In the genomic region with DNA sequence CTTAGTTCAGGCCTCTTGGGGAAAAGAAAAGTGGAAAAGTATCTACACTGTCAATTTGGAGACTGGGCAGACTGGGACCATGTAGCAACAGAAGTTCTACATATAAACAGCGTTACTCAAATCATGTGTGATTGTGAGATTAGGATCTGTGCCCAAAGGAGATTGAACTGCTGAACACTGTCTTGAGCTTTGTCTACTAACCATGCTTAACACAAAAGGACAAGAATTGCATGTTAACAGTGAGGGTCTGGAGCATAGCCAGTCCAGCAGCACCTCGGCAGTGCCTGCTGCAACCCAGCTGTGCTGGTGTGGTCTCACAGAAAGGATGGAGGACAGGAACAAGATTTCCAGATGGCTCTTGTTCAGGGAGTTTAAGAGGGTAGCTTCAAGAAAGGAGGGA, we compare ENCODE assay signal across 9 cellular contexts. TPM values are rescaled to one million over a fixed set of nuclear protein-coding genes. Genes with fewer than 3 reads are reported as not detected.
DNase-seq lines count a peak whose midpoint lies in the region; ATAC-seq and TF ChIP-seq lines count a peak whose summit lies in the region.
"Had no signal": no experiment of that assay in that cellular context is flagged by ENCODE, and none has a peak within 500 bp of the region (broad histone marks: within the 10 kb centered on the region; RNA-seq: fewer than 3 reads in every experiment).

No MANE protein-coding gene starts in this region.

- no peak for TF ChIP-seq POLR2A in vagina (IDR thresholded peaks at IDR 0.05)

- H3K27me3 ChIP-seq in lower lobe of right lung (ENCODE audit: low read depth) (no peaks in the 10 kb centered on the region), vagina (no peaks in the 10 kb centered on the region)
- H3K27me3 ChIP-seq: SJSA1 had no signal

- peak overlapping the region; percentile 92 for H3K27ac Mint-ChIP-seq in activated naive CD8-positive, alpha-beta T cell treated with anti-CD3 and anti-CD28 coated beads, Interleukin-2, amount 50 U/mL, for 24 hours
- no peak overlapping the region for H3K27ac Mint-ChIP-seq in HFFc6

- H3K4me1 ChIP-seq in lower lobe of right lung (peaks cover 56% of the 10 kb centered on the region), vagina (peaks cover 55% of the 10 kb centered on the region)

- intact Hi-C loops in lower lobe of right lung (cut with DNase I) (no loop called here), vagina (cut with DNase I) (no loop called here)

- peaks cover 90% of the 10 kb centered on the region for H3K4me1 Mint-ChIP-seq in activated naive CD8-positive, alpha-beta T cell treated with anti-CD3 and anti-CD28 coated beads, Interleukin-2, amount 50 U/mL, for 24 hours
- H3K4me1 Mint-ChIP-seq in HFFc6 (ENCODE audit: low read depth) = peaks cover 63% of the 10 kb centered on the region

- ATAC-seq in activated naive CD8-positive, alpha-beta T cell treated with anti-CD3 and anti-CD28 coated beads, Interleukin-2, amount 50 U/mL, for 24 hours = no peak
- ATAC-seq in lower lobe of right lung (peak; percentile 5 to 18), GM18517 (IDR thresholded peaks at IDR 0.05; ENCODE audit: unreplicated experiment) (no peak)

- peak overlapping the region; percentile 38 for H3K27ac ChIP-seq in lower lobe of right lung
- H3K27ac ChIP-seq in vagina = no peak overlapping the region
- H3K27ac ChIP-seq: SJSA1 had no signal

- H3K4me3 ChIP-seq in AG10803 (ENCODE audit: low read length) = no peak overlapping the region
- H3K4me3 ChIP-seq in lower lobe of right lung = no peak overlapping the region
- no peak overlapping the region for H3K4me3 ChIP-seq in vagina
- H3K4me3 ChIP-seq: SJSA1 had no signal

- no peak for TF ChIP-seq CTCF in AG10803 (conservative IDR thresholded peaks at IDR 0.05; ENCODE audit: low read length)
- no peak for TF ChIP-seq CTCF in lower lobe of right lung (IDR thresholded peaks at IDR 0.05)
- TF ChIP-seq CTCF in vagina (IDR thresholded peaks at IDR 0.05) = no peak
- no peak for TF ChIP-seq CTCF in HFFc6 (IDR thresholded peaks at IDR 0.05)

- H3K36me3 Mint-ChIP-seq in activated naive CD8-positive, alpha-beta T cell treated with anti-CD3 and anti-CD28 coated beads, Interleukin-2, amount 50 U/mL, for 24 hours (ENCODE audit: low read depth) = peaks cover 29% of the 10 kb centered on the region
- no peaks in the 10 kb centered on the region for H3K36me3 Mint-ChIP-seq in HFFc6 (ENCODE audit: low read depth)

- H3K9me3 ChIP-seq in lower lobe of right lung (no peaks in the 10 kb centered on the region), vagina (no peaks in the 10 kb centered on the region)
- H3K9me3 ChIP-seq: SJSA1 had no signal

- peak; percentile 77 for DNase-seq in AG10803 (ENCODE audit: low read depth)
- DNase-seq in H4 (ENCODE audit: low spot score) = peak; percentile 32
- no peak for DNase-seq in activated naive CD8-positive, alpha-beta T cell treated with anti-CD3 and anti-CD28 coated beads, Interleukin-2, amount 50 U/mL, for 24 hours
- no peak for DNase-seq in lower lobe of right lung
- DNase-seq in vagina (ENCODE audit: extremely low spot score in 2 of 2) = no peak
- DNase-seq in HFFc6 = no peak
- no peak for DNase-seq in MV-4-11 (lab: John Stamatoyannopoulos, UW)

- no peaks in the 10 kb centered on the region for H3K36me3 ChIP-seq in lower lobe of right lung
- H3K36me3 ChIP-seq in vagina = no peaks in the 10 kb centered on the region
- H3K36me3 ChIP-seq: SJSA1 had no signal

- H3K9me3 Mint-ChIP-seq in activated naive CD8-positive, alpha-beta T cell treated with anti-CD3 and anti-CD28 coated beads, Interleukin-2, amount 50 U/mL, for 24 hours = no peaks in the 10 kb centered on the region
- no peaks in the 10 kb centered on the region for H3K9me3 Mint-ChIP-seq in HFFc6

- H3K4me3 Mint-ChIP-seq in activated naive CD8-positive, alpha-beta T cell treated with anti-CD3 and anti-CD28 coated beads, Interleukin-2, amount 50 U/mL, for 24 hours = peak overlapping the region; percentile 65
- H3K4me3 Mint-ChIP-seq in HFFc6 = no peak overlapping the region

- H3K27me3 Mint-ChIP-seq in activated naive CD8-positive, alpha-beta T cell treated with anti-CD3 and anti-CD28 coated beads, Interleukin-2, amount 50 U/mL, for 24 hours = no peaks in the 10 kb centered on the region
- no peaks in the 10 kb centered on the region for H3K27me3 Mint-ChIP-seq in HFFc6 (ENCODE audit: insufficient read depth)

RNA-seq across cellular contexts. Expression of gene PAM, which starts 5.7 kb away (rescaled TPM):
- 166 and 213 TPM in 2 replicates for total RNA-seq in H4 (2014; rRNA removed; shearing (Covaris generic))
- total RNA-seq in lower lobe of right lung = 171 TPM
- 136 TPM for total RNA-seq in vagina
- 100 to 1,000 TPM; 164 to 266 (median 182) TPM for total RNA-seq in HFFc6 (2021; fragmentation: NEBNext Ultra II Directional; extraction: Animal tissue kit (Norgen Biotek cat#: 25700))

Comparison
In these comparisons a context has a peak if more than half of its experiments do, and no peak if none do; other contexts are left out.
1. DNase-seq: peak in AG10803 (single experiment) and H4 (single experiment); none in activated naive CD8-positive, alpha-beta T cell treated with anti-CD3 and anti-CD28 coated beads, Interleukin-2, amount 50 U/mL, for 24 hours (single experiment), lower lobe of right lung (single experiment), vagina (0 of 2), HFFc6 (single experiment) and MV-4-11 (single experiment).
2. ATAC-seq: peak in lower lobe of right lung (2 of 2); none in activated naive CD8-positive, alpha-beta T cell treated with anti-CD3 and anti-CD28 coated beads, Interleukin-2, amount 50 U/mL, for 24 hours (single experiment) and GM18517 (single experiment).